In the genomic region with DNA sequence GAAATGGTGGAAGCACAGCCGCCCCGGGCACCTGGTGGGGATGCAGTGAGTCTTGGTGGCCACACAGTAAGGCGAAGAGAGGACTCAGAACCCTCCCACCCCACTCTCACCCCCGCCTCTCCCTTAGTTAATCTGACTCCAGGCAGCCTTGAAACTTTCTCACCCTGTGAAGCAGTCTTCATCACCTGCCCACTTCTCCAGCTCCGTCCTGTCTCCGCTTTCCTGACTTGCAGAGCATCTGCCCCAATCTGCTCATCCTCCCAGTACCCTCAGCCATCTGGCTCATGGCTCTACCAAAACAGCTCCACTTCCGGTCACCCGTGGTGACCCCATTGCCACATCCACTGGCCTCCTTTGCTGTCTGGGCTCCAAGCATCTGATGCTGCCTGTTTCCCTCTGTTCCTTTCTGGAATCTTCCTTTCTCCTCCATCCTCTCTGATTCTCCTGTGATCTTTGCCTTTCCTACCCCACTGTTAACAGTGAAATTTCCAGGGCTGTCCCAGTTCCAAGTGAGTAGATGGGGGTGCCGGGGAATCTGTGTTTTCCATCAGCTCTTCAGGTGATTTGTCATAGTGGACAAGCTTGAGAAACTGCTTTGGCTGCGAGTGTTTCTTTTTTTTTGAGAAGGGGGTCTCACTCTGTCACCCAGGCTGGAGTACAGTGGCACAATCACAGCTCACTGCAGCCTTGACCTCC, we compare ENCODE assay signal across 24 cellular contexts. TPM values are rescaled to one million over a fixed set of nuclear protein-coding genes. Genes with fewer than 3 reads are reported as not detected.
DNase-seq lines count a peak whose midpoint lies in the region; ATAC-seq and TF ChIP-seq lines count a peak whose summit lies in the region.
"Had no signal": no experiment of that assay in that cellular context is flagged by ENCODE, and none has a peak within 500 bp of the region (broad histone marks: within the 10 kb centered on the region; RNA-seq: fewer than 3 reads in every experiment).

No MANE protein-coding gene starts in this region.

- H3K27me3 Mint-ChIP-seq in activated T-cell treated with anti-CD3 and anti-CD28 coated beads, Interleukin-2, amount 50 U/mL, for 24 hours = no peaks in the 10 kb centered on the region
- H3K27me3 Mint-ChIP-seq in activated T-cell treated with anti-CD3 and anti-CD28 coated beads, Interleukin-2, amount 50 U/mL, for 4 hours (ENCODE audit: low read depth) = no peaks in the 10 kb centered on the region
- H3K27me3 Mint-ChIP-seq in CD8-positive, alpha-beta T cell (ENCODE audit: low read depth) = no peaks in the 10 kb centered on the region
- peaks cover 7% of the 10 kb centered on the region for H3K27me3 Mint-ChIP-seq in neural progenitor cell (ENCODE audit: insufficient read depth, low read depth)
- H3K27me3 Mint-ChIP-seq: central memory CD8-positive, alpha-beta T cell had no signal

- peaks cover 24% of the 10 kb centered on the region for H4K20me1 ChIP-seq in neural progenitor cell (ENCODE audit: low read depth)

- no peak for TF ChIP-seq CTCF in CD8-positive, alpha-beta T cell (IDR thresholded peaks at IDR 0.05)
- TF ChIP-seq CTCF in neural progenitor cell (IDR thresholded peaks at IDR 0.05) = no peak

- H3K9me3 Mint-ChIP-seq in activated T-cell treated with anti-CD3 and anti-CD28 coated beads, Interleukin-2, amount 50 U/mL, for 24 hours = no peaks in the 10 kb centered on the region
- H3K9me3 Mint-ChIP-seq in activated T-cell treated with anti-CD3 and anti-CD28 coated beads, Interleukin-2, amount 50 U/mL, for 4 hours = no peaks in the 10 kb centered on the region
- no peaks in the 10 kb centered on the region for H3K9me3 Mint-ChIP-seq in CD8-positive, alpha-beta T cell
- H3K9me3 Mint-ChIP-seq in neural progenitor cell = no peaks in the 10 kb centered on the region
- H3K9me3 Mint-ChIP-seq: central memory CD8-positive, alpha-beta T cell had no signal

- POLR2A ChIA-PET in CD8-positive, alpha-beta T cell (lab: Charles Lee) = no interaction called here

- H3K4me1 ChIP-seq in CD8-positive, alpha-beta T cell (ENCODE audit: insufficient read depth, low read length) = peaks cover 10% of the 10 kb centered on the region
- H3K4me1 ChIP-seq in neural progenitor cell = no peaks in the 10 kb centered on the region

- peaks cover 82% of the 10 kb centered on the region for H3K36me3 Mint-ChIP-seq in activated T-cell treated with anti-CD3 and anti-CD28 coated beads, Interleukin-2, amount 50 U/mL, for 24 hours (ENCODE audit: low read depth)
- H3K36me3 Mint-ChIP-seq in activated T-cell treated with anti-CD3 and anti-CD28 coated beads, Interleukin-2, amount 50 U/mL, for 4 hours (ENCODE audit: insufficient read depth) = peaks cover 38% of the 10 kb centered on the region
- peaks cover 69% of the 10 kb centered on the region for H3K36me3 Mint-ChIP-seq in CD8-positive, alpha-beta T cell
- H3K36me3 Mint-ChIP-seq in neural progenitor cell = peaks cover 27% of the 10 kb centered on the region

- H3F3A ChIP-seq in neural progenitor cell (ENCODE audit: low read depth) = peaks cover 7% of the 10 kb centered on the region

- DNase-seq in activated T-cell treated with anti-CD3 and anti-CD28 coated beads, Interleukin-2, amount 50 U/mL, for 24 hours = no peak
- DNase-seq in activated T-cell treated with anti-CD3 and anti-CD28 coated beads, Interleukin-2, amount 50 U/mL, for 4 hours = no peak
- no peak for DNase-seq in CD8-positive, alpha-beta T cell
- peak; percentile 27 for DNase-seq in cerebellar cortex (ENCODE audit: low spot score)
- DNase-seq in neural progenitor cell (ENCODE audit: low spot score) = no peak
- no peak for DNase-seq in NCI-H524 treated with DMSO at 0.1 percent for 48 hours (lab: John Stamatoyannopoulos, UW)
- DNase-seq in NCI-H128 (lab: John Stamatoyannopoulos, UW; ENCODE audit: unreplicated experiment) = no peak
- DNase-seq: activated CD4-positive, alpha-beta T cell treated with anti-CD3 and anti-CD28 coated beads, Interleukin-2, amount 50 U/mL, for 1 hour; amniotic stem cell; islet precursor cell; mesenchymal stem cell; NCI-H1105 treated with DMSO at 0.1 percent for 48 hours; NCI-H748 treated with DMSO at 0.1 percent for 48 hours; PC-9; retina; stimulated activated CD4-positive, alpha-beta T cell treated with anti-CD3 and anti-CD28 coated beads, Interleukin-15, amount 100 ng/mL, for 24 hours; stomach had no signal

- H3K4me3 Mint-ChIP-seq in activated T-cell treated with anti-CD3 and anti-CD28 coated beads, Interleukin-2, amount 50 U/mL, for 24 hours = no peak overlapping the region
- H3K4me3 Mint-ChIP-seq in activated T-cell treated with anti-CD3 and anti-CD28 coated beads, Interleukin-2, amount 50 U/mL, for 4 hours = no peak overlapping the region
- H3K4me3 Mint-ChIP-seq in CD8-positive, alpha-beta T cell = peak overlapping the region; percentile 27
- H3K4me3 Mint-ChIP-seq in neural progenitor cell = peak overlapping the region; percentile 63
- H3K4me3 Mint-ChIP-seq: central memory CD8-positive, alpha-beta T cell had no signal

- intact Hi-C loops in CD8-positive, alpha-beta T cell (cut with DNase I, micrococcal nuclease) = no loop called here

- peaks cover 20% of the 10 kb centered on the region for H3K79me2 ChIP-seq in neural progenitor cell (ENCODE audit: low read depth)

- CTCF ChIA-PET in CD8-positive, alpha-beta T cell (lab: Charles Lee) = interaction anchor here (0.6 to 2.2 kb wide), 4 partner anchors 51 to 222 kb away, joined by 3 to 8 read pairs (median 6); a partner anchor contains a TSS

- no peaks in the 10 kb centered on the region for H3K9me3 ChIP-seq in CD8-positive, alpha-beta T cell (ENCODE audit: low read length)
- no peaks in the 10 kb centered on the region for H3K9me3 ChIP-seq in neural progenitor cell (ENCODE audit: low read depth)
- H3K9me3 ChIP-seq: neutrophil, stomach had no signal

- H3K36me3 ChIP-seq in CD8-positive, alpha-beta T cell (ENCODE audit: insufficient read depth, low read length) = peaks cover 33% of the 10 kb centered on the region
- peaks cover 5% of the 10 kb centered on the region for H3K36me3 ChIP-seq in neural progenitor cell

- no peaks in the 10 kb centered on the region for H3K27me3 ChIP-seq in CD8-positive, alpha-beta T cell (ENCODE audit: insufficient read depth, low read length)
- H3K27me3 ChIP-seq in neural progenitor cell = no peaks in the 10 kb centered on the region
- H3K27me3 ChIP-seq: neutrophil, stomach had no signal

- H3K4me3 ChIP-seq in CD8-positive, alpha-beta T cell (ENCODE audit: low read depth, low read length) = no peak overlapping the region
- H3K4me3 ChIP-seq in neural progenitor cell = no peak overlapping the region
- H3K4me3 ChIP-seq: PC-9, stomach had no signal

- no peak for ATAC-seq in activated T-cell treated with anti-CD3 and anti-CD28 coated beads, Interleukin-2, amount 50 U/mL, for 4 hours
- ATAC-seq in CD8-positive, alpha-beta T cell = no peak
- ATAC-seq in HG02571 (IDR thresholded peaks at IDR 0.05; ENCODE audit: unreplicated experiment) = no peak

- no peak overlapping the region for H3K4me2 ChIP-seq in neural progenitor cell
- H3K4me2 ChIP-seq: PC-9 had no signal

- no peak overlapping the region for H2AFZ ChIP-seq in neural progenitor cell (replicated peaks)
- H2AFZ ChIP-seq: PC-9 had no signal

- peaks cover 20% of the 10 kb centered on the region for H3K4me1 Mint-ChIP-seq in activated T-cell treated with anti-CD3 and anti-CD28 coated beads, Interleukin-2, amount 50 U/mL, for 24 hours (ENCODE audit: low read depth)
- H3K4me1 Mint-ChIP-seq in activated T-cell treated with anti-CD3 and anti-CD28 coated beads, Interleukin-2, amount 50 U/mL, for 4 hours (ENCODE audit: low read depth) = peaks cover 13% of the 10 kb centered on the region
- peaks cover 26% of the 10 kb centered on the region for H3K4me1 Mint-ChIP-seq in CD8-positive, alpha-beta T cell (ENCODE audit: low read depth)
- peaks cover 9% of the 10 kb centered on the region for H3K4me1 Mint-ChIP-seq in neural progenitor cell

- H3K9ac ChIP-seq in neural progenitor cell = no peak overlapping the region

- H3K27ac Mint-ChIP-seq in activated T-cell treated with anti-CD3 and anti-CD28 coated beads, Interleukin-2, amount 50 U/mL, for 24 hours = peak overlapping the region; percentile 74
- no peak overlapping the region for H3K27ac Mint-ChIP-seq in CD8-positive, alpha-beta T cell
- peak overlapping the region; percentile 90 for H3K27ac Mint-ChIP-seq in neural progenitor cell

- H3K27ac ChIP-seq in CD8-positive, alpha-beta T cell (ENCODE audit: low read depth, low read length) = no peak overlapping the region
- H3K27ac ChIP-seq in neural progenitor cell = no peak overlapping the region
- H3K27ac ChIP-seq: PC-9 had no signal

RNA-seq across cellular contexts. Expression of a gene that starts 4.3 kb away (rescaled TPM):
- 100 to 1,000 TPM; 130 to 145 (median 144) TPM for total RNA-seq in activated T-cell treated with anti-CD3 and anti-CD28 coated beads, Interleukin-2, amount 50 U/mL, for 4 hours
- 100 to 1,000 TPM; 252 to 268 TPM for total RNA-seq in CD8-positive, alpha-beta T cell
- 46.8 and 88.7 TPM in 2 replicates for total RNA-seq in neural progenitor cell (ENCODE audit: low replicate concordance)

RNA-seq across cellular contexts. Expression of a gene that starts 9.2 kb away (rescaled TPM):
- total RNA-seq in activated T-cell treated with anti-CD3 and anti-CD28 coated beads, Interleukin-2, amount 50 U/mL, for 4 hours = under 1 TPM; 0.58 to 0.81 (median 0.60) TPM
- total RNA-seq in CD8-positive, alpha-beta T cell = under 1 TPM; 0.72 to 0.87 TPM
- total RNA-seq in neural progenitor cell (ENCODE audit: low replicate concordance) = 0.30 TPM in 1 of 2 replicates, not detected in the other
- total RNA-seq: Daoy, HT1080 had no signal

RNA-seq across cellular contexts. Expression of a gene that starts 18.9 kb away (rescaled TPM):
- total RNA-seq in activated T-cell treated with anti-CD3 and anti-CD28 coated beads, Interleukin-2, amount 50 U/mL, for 4 hours = under 1 TPM in 1 of 3 donors, not detected in 2; 0.29 TPM
- not detected for total RNA-seq in CD8-positive, alpha-beta T cell
- total RNA-seq in neural progenitor cell (ENCODE audit: low replicate concordance) = not detected in 2 replicates
- total RNA-seq: A673, Daoy, HT1080, ureter had no signal

RNA-seq across cellular contexts. Expression of a gene that starts 24.3 kb away (rescaled TPM):
- 10 to 100 TPM; 14.0 to 18.7 (median 17.1) TPM for total RNA-seq in activated T-cell treated with anti-CD3 and anti-CD28 coated beads, Interleukin-2, amount 50 U/mL, for 4 hours
- total RNA-seq in CD8-positive, alpha-beta T cell = 10 to 100 TPM; 97.9 to 99.5 TPM
- total RNA-seq in neural progenitor cell (ENCODE audit: low replicate concordance) = 27.1 and 78.4 TPM in 2 replicates

RNA-seq across cellular contexts. Expression of a gene that starts 44.6 kb away (rescaled TPM):
- not detected for total RNA-seq in activated T-cell treated with anti-CD3 and anti-CD28 coated beads, Interleukin-2, amount 50 U/mL, for 4 hours
- total RNA-seq in CD8-positive, alpha-beta T cell = not detected
- total RNA-seq in neural progenitor cell (ENCODE audit: low replicate concordance) = 0.19 TPM in 1 of 2 replicates, not detected in the other
- total RNA-seq: A673, Daoy, HT1080, PC-9, stomach, ureter had no signal

Comparison
In these comparisons a context has a peak if more than half of its experiments do, and no peak if none do; other contexts are left out.
1. H3K4me3 Mint-ChIP-seq: peak in CD8-positive, alpha-beta T cell (single experiment) and neural progenitor cell (single experiment); none in activated T-cell treated with anti-CD3 and anti-CD28 coated beads, Interleukin-2, amount 50 U/mL, for 24 hours (single experiment) and activated T-cell treated with anti-CD3 and anti-CD28 coated beads, Interleukin-2, amount 50 U/mL, for 4 hours (single experiment).